10 cellular contexts compared by ENCODE assay signal in genomic region chr4:140497776-140498636, GRCh38. TPM values are rescaled to one million over a fixed set of nuclear protein-coding genes. Genes with fewer than 3 reads are reported as not detected.
DNase-seq lines count a peak whose midpoint lies in the region; ATAC-seq and TF ChIP-seq lines count a peak whose summit lies in the region.
"Had no signal": no experiment of that assay in that cellular context is flagged by ENCODE, and none has a peak within 500 bp of the region (broad histone marks: within the 10 kb centered on the region; RNA-seq: fewer than 3 reads in every experiment).

TSS of gene MGAT4D (minus strand) at chr4:140498293. CDS start at chr4:140498222, 71 bp downstream.

- no peak within 1 kb of the TSS for H3K18ac ChIP-seq in mesendoderm (ENCODE audit: low read length)

- no peak within 1 kb of the TSS for H4K8ac ChIP-seq in mesendoderm (ENCODE audit: low read depth, low read length)

- peak within 1 kb of the TSS; percentile 10 for H3K4me3 Mint-ChIP-seq in activated naive CD4-positive, alpha-beta T cell treated with anti-CD3 and anti-CD28 coated beads for 36 hours

- TF ChIP-seq CTCF in transverse colon (IDR thresholded peaks at IDR 0.05) = no peak

- no peak within 1 kb of the TSS for H3K4me3 ChIP-seq in mesendoderm (ENCODE audit: low read length)
- peak within 1 kb of the TSS in 3 of 4 donors; percentile 28 to 43 (median 41) for H3K4me3 ChIP-seq in transverse colon

- no peak for TF ChIP-seq POLR2A in transverse colon (IDR thresholded peaks at IDR 0.05)

- H4K5ac ChIP-seq in mesendoderm (ENCODE audit: low read length) = no peak within 1 kb of the TSS

- no peak for TF ChIP-seq EP300 in transverse colon (IDR thresholded peaks at IDR 0.05; ENCODE audit: low read depth)

- peak within 1 kb of the TSS; percentile 50 for H3K56ac ChIP-seq in mesendoderm (ENCODE audit: low read length)

- H3K4me1 ChIP-seq in mesendoderm (ENCODE audit: control insufficient read depth, low read depth, low read length) (no peaks in the 10 kb centered on the region), transverse colon (peaks cover 0 to 11% (median 8%) of the 10 kb centered on the region in 4 donors)

- ATAC-seq in HG03442 (IDR thresholded peaks at IDR 0.05; ENCODE audit: unreplicated experiment) = no peak

- H3K27me3 Mint-ChIP-seq in activated naive CD4-positive, alpha-beta T cell treated with anti-CD3 and anti-CD28 coated beads for 36 hours (ENCODE audit: low read depth) = peaks cover 42% of the 10 kb centered on the region

- no peaks in the 10 kb centered on the region for H3K36me3 Mint-ChIP-seq in activated naive CD4-positive, alpha-beta T cell treated with anti-CD3 and anti-CD28 coated beads for 36 hours (ENCODE audit: low read depth)

- H2BK15ac ChIP-seq in mesendoderm (replicated peaks; ENCODE audit: low read depth) = no peak within 1 kb of the TSS

- peaks cover 3% of the 10 kb centered on the region for H3K4me1 Mint-ChIP-seq in activated naive CD4-positive, alpha-beta T cell treated with anti-CD3 and anti-CD28 coated beads for 36 hours (ENCODE audit: low read depth)

- H3K79me2 ChIP-seq in mesendoderm (ENCODE audit: control insufficient read depth, insufficient read depth, low read length) = no peaks in the 10 kb centered on the region

- no peak within 1 kb of the TSS for H3K4ac ChIP-seq in mesendoderm (ENCODE audit: low read depth, low read length)

- H3K4me2 ChIP-seq in mesendoderm (ENCODE audit: low read length) = peak within 1 kb of the TSS; percentile 29

- no peak within 1 kb of the TSS for H2AK5ac ChIP-seq in mesendoderm (ENCODE audit: low read length)

- peak within 1 kb of the TSS; percentile 53 for H3K23ac ChIP-seq in mesendoderm (ENCODE audit: low read length)

- in situ Hi-C loops in transverse colon (cut with MboI; ENCODE audit: low pct_ligation_motif_present in 1 of 4, low pct_unique_long_range_greater_than_20kb in 1 of 4, low sequenced_read_pairs in 3 of 4) = no loop called here

- no CpG with 5 or more reads among the region's 68 CpGs for WGBS in mesendoderm (ENCODE audit: extremely low coverage, insufficient coverage, low lambda C conversion rate)
- 10 to 20% methylated on average over 5 to 47 of the region's 68 CpGs for WGBS in transverse colon (ENCODE audit: low coverage in 1 of 2), 2 donors

- no peak within 1 kb of the TSS for H2BK5ac ChIP-seq in mesendoderm (ENCODE audit: low read length)

- H3K27ac ChIP-seq in mesendoderm (ENCODE audit: low read depth, low read length) = no peak within 1 kb of the TSS
- no peak within 1 kb of the TSS for H3K27ac ChIP-seq in transverse colon

- CTCF ChIA-PET in activated naive CD4-positive, alpha-beta T cell treated with anti-CD3 and anti-CD28 coated beads for 36 hours (lab: Charles Lee) = interaction anchor here (1.0 kb wide), 1 partner anchor 138 kb away, joined by 3 read pairs; no protein-coding TSS in a partner anchor

- no peaks in the 10 kb centered on the region for H3K36me3 ChIP-seq in mesendoderm (ENCODE audit: control insufficient read depth, insufficient read depth, low read length)
- no peaks in the 10 kb centered on the region for H3K36me3 ChIP-seq in transverse colon

- H3K9ac ChIP-seq in mesendoderm (ENCODE audit: low read length) = peak within 1 kb of the TSS; percentile 52

- no peak within 1 kb of the TSS for H3K27ac Mint-ChIP-seq in activated naive CD4-positive, alpha-beta T cell treated with anti-CD3 and anti-CD28 coated beads for 36 hours
- H3K27ac Mint-ChIP-seq: CD4-positive, CD25-positive, alpha-beta regulatory T cell had no signal

- intact Hi-C loops in activated naive CD4-positive, alpha-beta T cell treated with anti-CD3 and anti-CD28 coated beads for 36 hours (cut with micrococcal nuclease) = no loop called here
- intact Hi-C loops in transverse colon (cut with DNase I; ENCODE audit: low total_unique reads) = no loop called here

- H2BK120ac ChIP-seq in mesendoderm (ENCODE audit: low read depth, low read length) = no peak within 1 kb of the TSS

- H3K9me3 Mint-ChIP-seq in activated naive CD4-positive, alpha-beta T cell treated with anti-CD3 and anti-CD28 coated beads for 36 hours = no peaks in the 10 kb centered on the region

- DNase-seq in activated naive CD4-positive, alpha-beta T cell treated with anti-CD3 and anti-CD28 coated beads for 36 hours = peak; percentile 7
- no peak for DNase-seq in activated naive CD4-positive, alpha-beta T cell treated with anti-CD3 and anti-CD28 coated beads, Interleukin-2, amount 50 U/mL, for 16 hours
- DNase-seq in ecto neural progenitor cell (ENCODE audit: low spot score) (peak; percentile 74), mesendoderm (peak; percentile 25), transverse colon (peak; percentile 22), DMS79 treated with DMSO at 0.1 percent for 48 hours (lab: John Stamatoyannopoulos, UW) (no peak), GF-D8 (lab: John Stamatoyannopoulos, UW) (no peak)
- DNase-seq: activated naive CD4-positive, alpha-beta T cell treated with Interleukin-2 at 50 U/mL for 16 hours; CD4-positive, CD25-positive, alpha-beta regulatory T cell had no signal

- no peaks in the 10 kb centered on the region for H3K79me1 ChIP-seq in mesendoderm (ENCODE audit: low read length)

- H3K27me3 ChIP-seq in mesendoderm (ENCODE audit: insufficient read depth, low read length, poor library complexity) (peaks cover 18% of the 10 kb centered on the region), transverse colon (peaks cover 65% of the 10 kb centered on the region)

- H3K9me3 ChIP-seq in transverse colon = no peaks in the 10 kb centered on the region

RNA-seq across cellular contexts. Expression of gene MGAT4D, which starts in this region (rescaled TPM):
- not detected for total RNA-seq in activated naive CD4-positive, alpha-beta T cell treated with anti-CD3 and anti-CD28 coated beads for 36 hours
- not detected for polyA plus RNA-seq in mesendoderm (2013, experiment 1 of 2)
- not detected for polyA plus RNA-seq in mesendoderm (2013, experiment 2 of 2)
- not detected for total RNA-seq in transverse colon
- total RNA-seq: CD4-positive, CD25-positive, alpha-beta regulatory T cell had no signal
- polyA plus RNA-seq: CD4-positive, CD25-positive, alpha-beta regulatory T cell had no signal

Comparison
In these comparisons a context has a peak if more than half of its experiments do, and no peak if none do; other contexts are left out.
1. Peak in DNase-seq in activated naive CD4-positive, alpha-beta T cell treated with anti-CD3 and anti-CD28 coated beads for 36 hours; RNA of the gene not detected or under 1 TPM.
2. Peak in DNase-seq and H3K4me3 ChIP-seq in transverse colon; RNA of the gene not detected or under 1 TPM.
3. DNase-seq: peak in ecto neural progenitor cell (single experiment) and mesendoderm (single experiment); none in activated naive CD4-positive, alpha-beta T cell treated with anti-CD3 and anti-CD28 coated beads, Interleukin-2, amount 50 U/mL, for 16 hours (single experiment), DMS79 treated with DMSO at 0.1 percent for 48 hours (single experiment) and GF-D8 (single experiment).